Comparison of ENCODE assay signal across 10 cellular contexts in the genomic region with DNA sequence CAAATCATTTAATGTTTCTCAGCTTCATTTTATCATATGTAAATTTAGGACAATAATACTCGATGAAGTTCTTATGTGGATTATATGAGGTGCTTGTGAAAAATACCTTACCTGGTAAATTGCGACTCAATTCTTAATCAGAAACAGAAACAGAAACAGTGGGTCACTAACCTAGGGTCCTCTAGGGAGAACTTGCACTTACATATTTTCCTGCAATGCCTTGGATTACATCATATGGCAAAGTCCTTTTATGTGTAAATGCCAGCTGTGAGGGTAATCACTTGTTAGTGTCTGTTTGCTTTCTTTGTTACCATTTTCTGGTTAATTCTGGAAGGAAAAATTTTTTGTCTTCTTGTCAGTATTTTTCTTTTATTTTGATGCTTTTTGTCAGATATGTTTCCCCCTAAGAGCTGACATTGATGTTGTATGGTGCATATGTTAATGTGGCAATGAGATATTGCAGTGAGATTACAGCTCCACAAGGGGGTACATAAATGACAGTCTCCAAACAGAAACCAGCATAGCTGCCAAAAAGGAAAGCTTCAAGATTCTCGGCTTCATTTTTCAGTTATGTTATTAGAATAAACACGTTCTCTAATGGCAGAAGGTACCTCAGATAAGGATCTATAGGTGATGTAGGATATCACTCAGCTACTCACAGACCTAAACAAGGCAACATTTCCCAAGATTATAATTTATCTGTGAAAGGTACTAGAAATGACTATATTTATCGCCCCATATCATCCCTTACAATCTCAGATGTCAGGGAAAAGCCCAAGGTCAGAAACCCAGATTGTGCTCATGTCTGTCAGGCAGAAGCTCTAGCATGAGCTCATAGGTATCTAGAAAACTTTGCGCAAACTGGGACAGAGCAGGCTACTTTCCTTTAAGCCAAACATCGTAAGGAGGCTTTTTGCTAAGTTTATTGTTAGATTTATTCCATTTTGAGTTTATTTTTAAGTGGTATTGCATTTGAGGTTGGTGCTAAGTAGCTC.
DNase-seq lines count a peak whose midpoint lies in the region; ATAC-seq and TF ChIP-seq lines count a peak whose summit lies in the region.
"Had no signal": no experiment of that assay in that cellular context is flagged by ENCODE, and none has a peak within 500 bp of the region (broad histone marks: within the 10 kb centered on the region; RNA-seq: fewer than 3 reads in every experiment).

No MANE protein-coding gene starts in this region.

- peaks cover 15% of the 10 kb centered on the region for H3K27me3 Mint-ChIP-seq in CD4-positive, CD25-positive, alpha-beta regulatory T cell
- peaks cover 17% of the 10 kb centered on the region for H3K27me3 Mint-ChIP-seq in endodermal cell (ENCODE audit: insufficient read depth)

- no peak overlapping the region for H3K9ac ChIP-seq in endodermal cell (ENCODE audit: extremely low read depth, low read length, poor library complexity, severe bottlenecking)

- no peaks in the 10 kb centered on the region for H3K36me3 ChIP-seq in CD4-positive, CD25-positive, alpha-beta regulatory T cell (ENCODE audit: control insufficient read depth, insufficient read depth, low read length)
- no peaks in the 10 kb centered on the region for H3K36me3 ChIP-seq in endodermal cell (ENCODE audit: control insufficient read depth, insufficient read depth, low read length)
- H3K36me3 ChIP-seq: left ventricle myocardium inferior, tibial artery had no signal

- H3K9me3 Mint-ChIP-seq in CD4-positive, CD25-positive, alpha-beta regulatory T cell = peaks cover 0 to 3% (median 0%) of the 10 kb centered on the region in 7 donors
- peaks cover 7% of the 10 kb centered on the region for H3K9me3 Mint-ChIP-seq in endodermal cell

- H3K27ac Mint-ChIP-seq in CD4-positive, CD25-positive, alpha-beta regulatory T cell = peak overlapping the region in 1 of 3 donors; percentile 16
- no peak overlapping the region for H3K27ac Mint-ChIP-seq in endodermal cell

- peak; percentile 34 for TF ChIP-seq CTCF in endodermal cell (conservative IDR thresholded peaks at IDR 0.05)

- intact Hi-C loops in right cardiac atrium (cut with DNase I) = no loop called here

- WGBS in endodermal cell (ENCODE audit: insufficient coverage in 1 of 2, insufficient read length in 1 of 2), 2 experiments = 90 to 93% methylated on average over 2 to 7 of the region's 7 CpGs
- WGBS in right cardiac atrium = 68% methylated on average over 7 of the region's 7 CpGs

- no peaks in the 10 kb centered on the region for H3K4me1 ChIP-seq in CD4-positive, CD25-positive, alpha-beta regulatory T cell (ENCODE audit: control insufficient read depth, insufficient read depth, low read length, poor library complexity, severe bottlenecking)
- H3K4me1 ChIP-seq in endodermal cell (ENCODE audit: control insufficient read depth, insufficient read depth, low read length) (no peaks in the 10 kb centered on the region), right cardiac atrium (ENCODE audit: control insufficient read depth, insufficient read depth, low read length) (no peaks in the 10 kb centered on the region)
- H3K4me1 ChIP-seq: tibial artery had no signal

- H3K36me3 Mint-ChIP-seq in CD4-positive, CD25-positive, alpha-beta regulatory T cell = no peaks in the 10 kb centered on the region
- H3K36me3 Mint-ChIP-seq in endodermal cell (ENCODE audit: low read depth) = no peaks in the 10 kb centered on the region

- DNase-seq in CD4-positive, CD25-positive, alpha-beta regulatory T cell = peak in 2 of 3 donors; percentile 5 to 58
- DNase-seq in endodermal cell (no peak), medulla oblongata (ENCODE audit: extremely low spot score) (no peak), right cardiac atrium (no peak), hypothalamus (lab: John Stamatoyannopoulos, UW) (no peak), NOMO-1 treated with dmso at 0.1 percent for 144 hours (lab: John Stamatoyannopoulos, UW; ENCODE audit: unreplicated experiment) (no peak)
- DNase-seq: left ventricle myocardium inferior, tibial artery had no signal

- H3K27me3 ChIP-seq in CD4-positive, CD25-positive, alpha-beta regulatory T cell (ENCODE audit: control insufficient read depth, insufficient read depth, low read length) = peaks cover 2% of the 10 kb centered on the region
- H3K27me3 ChIP-seq in endodermal cell (ENCODE audit: control insufficient read depth, insufficient read depth, low read length, poor library complexity, severe bottlenecking) (no peaks in the 10 kb centered on the region), right cardiac atrium (ENCODE audit: control insufficient read depth, insufficient read depth) (no peaks in the 10 kb centered on the region)
- H3K27me3 ChIP-seq: tibial artery had no signal

- H3K4me1 Mint-ChIP-seq in CD4-positive, CD25-positive, alpha-beta regulatory T cell = peaks cover 0 to 10% (median 2%) of the 10 kb centered on the region in 4 donors
- H3K4me1 Mint-ChIP-seq in endodermal cell = peaks cover 9% of the 10 kb centered on the region

- H3K9me3 ChIP-seq in CD4-positive, CD25-positive, alpha-beta regulatory T cell (ENCODE audit: control insufficient read depth in 2 of 2, low read length in 2 of 2) = no peaks in the 10 kb centered on the region
- H3K9me3 ChIP-seq in endodermal cell (ENCODE audit: control insufficient read depth, low read length) (peaks cover 6% of the 10 kb centered on the region), right cardiac atrium (ENCODE audit: control insufficient read depth, low read length) (no peaks in the 10 kb centered on the region)

- no peak overlapping the region for H3K27ac ChIP-seq in CD4-positive, CD25-positive, alpha-beta regulatory T cell (ENCODE audit: insufficient read depth, low read length, poor library complexity, severe bottlenecking)
- no peak overlapping the region for H3K27ac ChIP-seq in endodermal cell (ENCODE audit: low read depth, low read length)
- H3K27ac ChIP-seq in right cardiac atrium (ENCODE audit: low read length) = no peak overlapping the region
- H3K27ac ChIP-seq: left ventricle myocardium inferior, tibial artery had no signal

- H3K4me3 ChIP-seq in CD4-positive, CD25-positive, alpha-beta regulatory T cell (ENCODE audit: low read depth, low read length) = peak overlapping the region; percentile 72
- H3K4me3 ChIP-seq in endodermal cell (ENCODE audit: low read length) (no peak overlapping the region), right cardiac atrium (ENCODE audit: low read length) (no peak overlapping the region)
- H3K4me3 ChIP-seq: left ventricle myocardium inferior, tibial artery had no signal

- peak overlapping the region in 2 of 4 donors; percentile 5 to 41 for H3K4me3 Mint-ChIP-seq in CD4-positive, CD25-positive, alpha-beta regulatory T cell
- no peak overlapping the region for H3K4me3 Mint-ChIP-seq in endodermal cell

- ATAC-seq in CD4-positive, CD25-positive, alpha-beta regulatory T cell (ENCODE audit: low read depth in 2 of 2) = peak in 1 of 2 donors; percentile 48
- ATAC-seq in GM19463 (IDR thresholded peaks at IDR 0.05; ENCODE audit: unreplicated experiment) (peak; percentile 46), HG03571 (IDR thresholded peaks at IDR 0.05; ENCODE audit: unreplicated experiment) (peak; percentile 55), right cardiac atrium (no peak)

Comparison
In these comparisons a context has a peak if more than half of its experiments do, and no peak if none do; other contexts are left out.
1. ATAC-seq: peak in GM19463 (single experiment) and HG03571 (single experiment); none in right cardiac atrium (0 of 2).
2. DNase-seq: peak in CD4-positive, CD25-positive, alpha-beta regulatory T cell (2 of 3); none in endodermal cell (single experiment), medulla oblongata (single experiment), right cardiac atrium (0 of 3), hypothalamus (0 of 51) and NOMO-1 treated with dmso at 0.1 percent for 144 hours (single experiment).